ENCODE assay signal across 20 cellular contexts in genomic region chr5:65461490-65461889, GRCh38.
"Had no signal": no experiment of that assay in that cellular context is flagged by ENCODE, and none has a peak within 500 bp of the region (broad histone marks: within the 10 kb centered on the region; RNA-seq: fewer than 3 reads in every experiment).

No MANE protein-coding gene starts in this region.

- DNase-seq: effector memory CD8-positive, alpha-beta T cell; esophagus squamous epithelium; foreskin fibroblast; glutamatergic neuron; islet precursor cell; mammary epithelial cell; naive thymus-derived CD4-positive, alpha-beta T cell; nephron progenitor cell; posterior cingulate gyrus; spleen; stimulated activated CD4-positive, alpha-beta T cell treated with anti-CD3 and anti-CD28 coated beads, Interleukin-15, amount 100 ng/mL, for 24 hours; stimulated activated CD4-positive, alpha-beta T cell treated with anti-CD3 and anti-CD28 coated beads, Interleukin-1b, Interleukin-23, amount 100 ng/mL, for 48 hours; stimulated activated CD4-positive, alpha-beta T cell treated with anti-CD3 and anti-CD28 coated beads, Interleukin-4, amount 100 ng/mL, for 24 hours; tibial artery; upper lobe of left lung; uterus had no signal

- ATAC-seq: effector memory CD8-positive, alpha-beta T cell; gastroesophageal sphincter; left lobe of liver; naive thymus-derived CD4-positive, alpha-beta T cell; sciatic nerve; stimulated activated memory B cell treated with anti-CD40 and anti-IgM and Interleukin-4, amounts not matched to agents 10 μg/mL and 1 μg/mL and 100 μg/mL, for 72 hours had no signal
